9 cellular contexts compared by ENCODE assay signal in genomic region chr5:73160239-73160671, GRCh38. TPM values are rescaled to one million over a fixed set of nuclear protein-coding genes. Genes with fewer than 3 reads are reported as not detected.
DNase-seq lines count a peak whose midpoint lies in the region; ATAC-seq and TF ChIP-seq lines count a peak whose summit lies in the region.
"Had no signal": no experiment of that assay in that cellular context is flagged by ENCODE, and none has a peak within 500 bp of the region (broad histone marks: within the 10 kb centered on the region; RNA-seq: fewer than 3 reads in every experiment).

No MANE protein-coding gene starts in this region.

- intact Hi-C loops in activated CD8-positive, alpha-beta T cell treated with anti-CD3 and anti-CD28 coated beads for 36 hours (cut with micrococcal nuclease) = no loop called here
- intact Hi-C loops in sigmoid colon (cut with DNase I) (no loop called here), stomach (cut with DNase I; ENCODE audit: low total_unique reads) (no loop called here), uterus (cut with DNase I; ENCODE audit: low total_unique reads) (no loop called here)

- H3K4me1 Mint-ChIP-seq in activated CD8-positive, alpha-beta T cell treated with anti-CD3 and anti-CD28 coated beads for 36 hours (ENCODE audit: low read depth) = peaks cover 30% of the 10 kb centered on the region

- no peaks in the 10 kb centered on the region for H3K9me3 Mint-ChIP-seq in activated CD8-positive, alpha-beta T cell treated with anti-CD3 and anti-CD28 coated beads for 36 hours

- no peak overlapping the region for H3K4me3 ChIP-seq in sigmoid colon
- no peak overlapping the region for H3K4me3 ChIP-seq in stomach
- H3K4me3 ChIP-seq in uterus = no peak overlapping the region

- no peak overlapping the region for H3K27ac ChIP-seq in sigmoid colon
- no peak overlapping the region for H3K27ac ChIP-seq in stomach
- H3K27ac ChIP-seq in uterus = no peak overlapping the region

- WGBS in sigmoid colon, 2 donors = 44 to 64% methylated on average over 4 of the region's 4 CpGs
- 50 to 62% (median 54%) methylated on average over 4 of the region's 4 CpGs for WGBS in stomach, 5 donors

- no peaks in the 10 kb centered on the region for H3K4me1 ChIP-seq in sigmoid colon
- no peaks in the 10 kb centered on the region for H3K4me1 ChIP-seq in stomach
- H3K4me1 ChIP-seq in uterus = no peaks in the 10 kb centered on the region

- TF ChIP-seq POLR2A in sigmoid colon (IDR thresholded peaks at IDR 0.05) = no peak
- no peak for TF ChIP-seq POLR2A in stomach (IDR thresholded peaks at IDR 0.05)
- no peak for TF ChIP-seq POLR2A in uterus (IDR thresholded peaks at IDR 0.05)

- H3K27ac Mint-ChIP-seq in activated CD8-positive, alpha-beta T cell treated with anti-CD3 and anti-CD28 coated beads for 36 hours = peak overlapping the region; percentile 25

- H3K27me3 ChIP-seq in sigmoid colon (peaks cover 0 to 6% (median 0%) of the 10 kb centered on the region in 3 donors), stomach (peaks cover 0 to 38% (median 0%) of the 10 kb centered on the region in 3 donors), uterus (no peaks in the 10 kb centered on the region)

- DNase-seq in activated CD8-positive, alpha-beta T cell treated with anti-CD3 and anti-CD28 coated beads for 36 hours = peak; percentile 91
- peak; percentile 46 for DNase-seq in stimulated activated CD4-positive, alpha-beta T cell treated with anti-CD3 and anti-CD28 coated beads, Interleukin-4, amount 100 ng/mL, for 1 hour
- DNase-seq in sigmoid colon = no peak
- DNase-seq in stomach = no peak
- DNase-seq in uterus = no peak

- TF ChIP-seq CTCF in activated CD8-positive, alpha-beta T cell treated with anti-CD3 and anti-CD28 coated beads for 36 hours (IDR thresholded peaks at IDR 0.05) = no peak
- TF ChIP-seq CTCF in sigmoid colon (IDR thresholded peaks at IDR 0.05) = no peak
- TF ChIP-seq CTCF in stomach (IDR thresholded peaks at IDR 0.05) = no peak
- no peak for TF ChIP-seq CTCF in uterus (IDR thresholded peaks at IDR 0.05)

- H3K36me3 ChIP-seq in sigmoid colon = no peaks in the 10 kb centered on the region
- no peaks in the 10 kb centered on the region for H3K36me3 ChIP-seq in stomach
- no peaks in the 10 kb centered on the region for H3K36me3 ChIP-seq in uterus

- POLR2A ChIA-PET in activated CD8-positive, alpha-beta T cell treated with anti-CD3 and anti-CD28 coated beads for 36 hours (lab: Charles Lee) = interaction anchor here (1.3 kb wide), 1 partner anchor 55 kb away, joined by 5 read pairs; no protein-coding TSS in a partner anchor

- no peaks in the 10 kb centered on the region for H3K9me3 ChIP-seq in sigmoid colon
- no peaks in the 10 kb centered on the region for H3K9me3 ChIP-seq in stomach
- H3K9me3 ChIP-seq in uterus = no peaks in the 10 kb centered on the region

- CTCF ChIA-PET in activated CD8-positive, alpha-beta T cell treated with anti-CD3 and anti-CD28 coated beads for 36 hours (lab: Charles Lee) = interaction anchor here (0.6 to 2.3 kb wide), 4 partner anchors 10 to 66 kb away, joined by 3 to 12 read pairs (median 3); no protein-coding TSS in a partner anchor

- ATAC-seq in GM19372 (IDR thresholded peaks at IDR 0.05; ENCODE audit: low read depth, unreplicated experiment) (peak; percentile 85), HG03442 (IDR thresholded peaks at IDR 0.05; ENCODE audit: unreplicated experiment) (peak; percentile 65), GM19023 (IDR thresholded peaks at IDR 0.05; ENCODE audit: unreplicated experiment) (no peak)
- ATAC-seq in activated CD8-positive, alpha-beta T cell treated with anti-CD3 and anti-CD28 coated beads for 36 hours = peak; percentile 82

- H3K36me3 Mint-ChIP-seq in activated CD8-positive, alpha-beta T cell treated with anti-CD3 and anti-CD28 coated beads for 36 hours (ENCODE audit: low read depth) = no peaks in the 10 kb centered on the region
- H3K36me3 Mint-ChIP-seq: IgD-negative memory B cell had no signal

- TF ChIP-seq EP300 in sigmoid colon (IDR thresholded peaks at IDR 0.05) = no peak
- no peak for TF ChIP-seq EP300 in stomach (IDR thresholded peaks at IDR 0.05)

- peak overlapping the region; percentile 18 for H3K4me3 Mint-ChIP-seq in activated CD8-positive, alpha-beta T cell treated with anti-CD3 and anti-CD28 coated beads for 36 hours

- H3K27me3 Mint-ChIP-seq in activated CD8-positive, alpha-beta T cell treated with anti-CD3 and anti-CD28 coated beads for 36 hours = peaks cover 65% of the 10 kb centered on the region

RNA-seq across cellular contexts. Expression of gene TMEM174, which starts 12.7 kb away (rescaled TPM):
- not detected for total RNA-seq in activated CD8-positive, alpha-beta T cell treated with anti-CD3 and anti-CD28 coated beads for 36 hours
- not detected for total RNA-seq in sigmoid colon
- not detected for polyA plus RNA-seq in sigmoid colon
- not detected for total RNA-seq in stomach
- polyA plus RNA-seq in stomach = not detected
- total RNA-seq in uterus = not detected
- polyA plus RNA-seq: IgD-negative memory B cell had no signal

RNA-seq across cellular contexts. Expression of gene TMEM171, which starts 39.9 kb away (rescaled TPM):
- total RNA-seq in activated CD8-positive, alpha-beta T cell treated with anti-CD3 and anti-CD28 coated beads for 36 hours = not detected
- total RNA-seq in sigmoid colon = not detected
- 10 to 100 TPM; 21.7 to 49.9 (median 46.8) TPM for polyA plus RNA-seq in sigmoid colon
- 10 to 100 TPM in 3 of 5 donors, 1 to 10 TPM in 2; 1.2 to 59.8 (median 22.2) TPM for total RNA-seq in stomach
- polyA plus RNA-seq in stomach = 1 to 10 TPM; 6.7 to 8.4 (median 7.5) TPM
- not detected for total RNA-seq in uterus
- polyA plus RNA-seq: IgD-negative memory B cell had no signal

Comparison
In these comparisons a context has a peak if more than half of its experiments do, and no peak if none do; other contexts are left out.
1. DNase-seq: peak in activated CD8-positive, alpha-beta T cell treated with anti-CD3 and anti-CD28 coated beads for 36 hours (single experiment) and stimulated activated CD4-positive, alpha-beta T cell treated with anti-CD3 and anti-CD28 coated beads, Interleukin-4, amount 100 ng/mL, for 1 hour (single experiment); none in sigmoid colon (single experiment), stomach (single experiment) and uterus (0 of 2).